35 cellular contexts compared by ENCODE assay signal in genomic region chrX:17395154-17395553, GRCh38. TPM values are rescaled to one million over a fixed set of nuclear protein-coding genes. Genes with fewer than 3 reads are reported as not detected.
"Had no signal": no experiment of that assay in that cellular context is flagged by ENCODE, and none has a peak within 500 bp of the region (broad histone marks: within the 10 kb centered on the region; RNA-seq: fewer than 3 reads in every experiment).

No MANE protein-coding gene starts in this region.

- H3K27me3 Mint-ChIP-seq: activated CD4-positive, alpha-beta memory T cell treated with anti-CD3 and anti-CD28 coated beads for 36 hours; activated naive CD4-positive, alpha-beta T cell treated with anti-CD3 and anti-CD28 coated beads, Interleukin-2, amount 10 ng/mL, durations not matched to agents 7 days and 5 days had no signal

- H3K4me1 Mint-ChIP-seq: activated B cell treated with CpG ODN at 0.5 μM for 24 hours; activated naive CD4-positive, alpha-beta T cell treated with anti-CD3 and anti-CD28 coated beads, Interleukin-2, amount 10 ng/mL, durations not matched to agents 7 days and 5 days; activated naive CD8-positive, alpha-beta T cell treated with anti-CD3 and anti-CD28 coated beads, Interleukin-2, amount 50 U/mL, for 24 hours had no signal

- H3K4me3 Mint-ChIP-seq: activated B cell treated with CpG ODN at 0.5 μM for 24 hours; activated CD4-positive, alpha-beta memory T cell treated with anti-CD3 and anti-CD28 coated beads for 36 hours; activated naive CD4-positive, alpha-beta T cell treated with anti-CD3 and anti-CD28 coated beads, Interleukin-2, amount 10 ng/mL, durations not matched to agents 7 days and 5 days; activated naive CD8-positive, alpha-beta T cell; activated naive CD8-positive, alpha-beta T cell treated with anti-CD3 and anti-CD28 coated beads, Interleukin-2, amount 50 U/mL, for 24 hours; activated T-cell treated with anti-CD3 and anti-CD28 coated beads, Interleukin-2, amount 50 U/mL, for 4 hours; activated T-helper 1 cell treated with anti-CD3 and anti-CD28 coated beads, Interleukin-12 subunit alpha, Interleukin-12 subunit beta, Interleukin-2, Interleukin-4 antibody, amounts not matched to agents 30 ng/mL and 10 ng/mL and 1 ng/mL, durations not matched to agents 14 hours and 24 hours and 36 hours had no signal

- H3K27ac Mint-ChIP-seq: activated B cell treated with CpG ODN at 0.5 μM for 24 hours; activated CD4-positive, alpha-beta memory T cell treated with anti-CD3 and anti-CD28 coated beads for 36 hours; activated naive CD4-positive, alpha-beta T cell treated with anti-CD3 and anti-CD28 coated beads, Interleukin-2, amount 10 ng/mL, durations not matched to agents 7 days and 5 days; activated naive CD8-positive, alpha-beta T cell; activated naive CD8-positive, alpha-beta T cell treated with anti-CD3 and anti-CD28 coated beads, Interleukin-2, amount 50 U/mL, for 24 hours; activated T-helper 1 cell treated with anti-CD3 and anti-CD28 coated beads, Interleukin-12 subunit alpha, Interleukin-12 subunit beta, Interleukin-2, Interleukin-4 antibody, amounts not matched to agents 30 ng/mL and 10 ng/mL and 1 ng/mL, durations not matched to agents 14 hours and 24 hours and 36 hours had no signal

- H3K4me1 ChIP-seq: Peyer's patch had no signal

- ATAC-seq: activated naive CD8-positive, alpha-beta T cell treated with anti-CD3 and anti-CD28 coated beads, Interleukin-2, amount 50 U/mL, for 24 hours; activated T-cell treated with anti-CD3 and anti-CD28 coated beads, Interleukin-2, amount 50 U/mL, for 4 hours; PC-3 had no signal

- H3K4me3 ChIP-seq: cardiac muscle cell, MG63, Peyer's patch had no signal

- H3K27me3 ChIP-seq: cardiac muscle cell, MG63, Peyer's patch had no signal

- H3K27ac ChIP-seq: cardiac muscle cell, Peyer's patch, VCaP had no signal

- H3K9me3 Mint-ChIP-seq: activated B cell treated with CpG ODN at 0.5 μM for 24 hours; activated CD4-positive, alpha-beta memory T cell treated with anti-CD3 and anti-CD28 coated beads for 36 hours; activated naive CD4-positive, alpha-beta T cell treated with anti-CD3 and anti-CD28 coated beads, Interleukin-2, amount 10 ng/mL, durations not matched to agents 7 days and 5 days; activated naive CD8-positive, alpha-beta T cell treated with anti-CD3 and anti-CD28 coated beads, Interleukin-2, amount 50 U/mL, for 24 hours; activated T-cell treated with anti-CD3 and anti-CD28 coated beads, Interleukin-2, amount 50 U/mL, for 4 hours; activated T-helper 1 cell treated with anti-CD3 and anti-CD28 coated beads, Interleukin-12 subunit alpha, Interleukin-12 subunit beta, Interleukin-2, Interleukin-4 antibody, amounts not matched to agents 30 ng/mL and 10 ng/mL and 1 ng/mL, durations not matched to agents 14 hours and 24 hours and 36 hours had no signal

- H3K9me3 ChIP-seq: MG63, Peyer's patch had no signal

- DNase-seq: activated B cell treated with CpG ODN at 0.5 μM for 24 hours; activated CD4-positive, alpha-beta memory T cell treated with anti-CD3 and anti-CD28 coated beads for 36 hours; activated CD4-positive, alpha-beta T cell treated with anti-CD3 and anti-CD28 coated beads for 4 hours; activated CD4-positive, alpha-beta T cell treated with anti-CD3 and anti-CD28 coated beads, Interleukin-2, amount 50 U/mL, for 1 hour; activated CD4-positive, CD25-positive, alpha-beta regulatory T cell treated with anti-CD3 and anti-CD28 coated beads, Interleukin-2, amount 50 U/mL, for 72 hours; activated CD8-positive, alpha-beta memory T cell treated with anti-CD3 and anti-CD28 coated beads, Interleukin-2, amount 50 U/mL, for 4 hours; activated gamma-delta T cell treated with Interleukin-2 at 50 U/mL for 16 hours; activated naive CD4-positive, alpha-beta T cell treated with anti-CD3 and anti-CD28 coated beads, Interleukin-2, amount 10 ng/mL, durations not matched to agents 7 days and 5 days; activated naive CD8-positive, alpha-beta T cell treated with anti-CD3 and anti-CD28 coated beads, Interleukin-2, amount 50 U/mL, for 24 hours; activated T-cell treated with anti-CD3 and anti-CD28 coated beads for 4 hours; activated T-cell treated with anti-CD3 and anti-CD28 coated beads, Interleukin-2, amount 50 U/mL, for 4 hours; amniotic stem cell; aorta; Kasumi-1; KG1; MG63; NCI-H1048; NCI-H1105 treated with DMSO at 0.1 percent for 48 hours; NCI-H1436 treated with DMSO at 0.1 percent for 48 hours; NCI-H1694 treated with DMSO at 0.1 percent for 48 hours; NCI-H2029; NCI-H510A; NCI-H748 treated with DMSO at 0.1 percent for 48 hours; NK-92 treated with Interleukin-12 subunit alpha and Interleukin-12 subunit beta, amount 100 ng/mL, for 24 hours; PC-3; Peyer's patch; RPMI8226; SW 1271; T-helper 1 cell; T-helper 2 cell; T-helper 9 cell had no signal

- H3K36me3 Mint-ChIP-seq: activated CD4-positive, alpha-beta memory T cell treated with anti-CD3 and anti-CD28 coated beads for 36 hours; activated naive CD4-positive, alpha-beta T cell treated with anti-CD3 and anti-CD28 coated beads, Interleukin-2, amount 10 ng/mL, durations not matched to agents 7 days and 5 days; activated naive CD8-positive, alpha-beta T cell had no signal

- H3K36me3 ChIP-seq: cardiac muscle cell, MG63, Peyer's patch had no signal

RNA-seq across cellular contexts. Expression of gene NHS, which starts 20.2 kb away (rescaled TPM):
- total RNA-seq: activated B cell treated with CpG ODN at 0.5 μM for 24 hours had no signal
